Comparison of ENCODE assay signal across 8 cellular contexts in genomic region chr17:63696381-63696961, GRCh38. TPM values are rescaled to one million over a fixed set of nuclear protein-coding genes. Genes with fewer than 3 reads are reported as not detected.
A peak's percentile ranks its signal among the peaks of the same experiment; 100 is the strongest.
DNase-seq lines count a peak whose midpoint lies in the region; ATAC-seq, FAIRE-seq and TF ChIP-seq lines count a peak whose summit lies in the region.

No MANE protein-coding gene starts in this region.

- TF ChIP-seq CTCF in GM12875 (IDR thresholded peaks at IDR 0.05; ENCODE audit: borderline replicate concordance, insufficient read depth, low read depth, low read length) (peak; percentile 55; the same call in 1 of the 2 replicates), brain microvascular endothelial cell (IDR thresholded peaks at IDR 0.05; ENCODE audit: low read depth, low read length, missing control alignments) (peak; percentile 62)

- FAIRE-seq in RCC 7860 (lab: Jason Lieb, UNC) = no peak

- H3K27me3 ChIP-seq in brain microvascular endothelial cell (replicated peaks) (no peaks in the 10 kb centered on the region), mesenchymal stem cell (ENCODE audit: control insufficient read depth in 1 of 2, insufficient read depth in 1 of 2, low read length in 2 of 2) (no peaks in the 10 kb centered on the region)

- H3K4me3 ChIP-seq in GM12875 (ENCODE audit: low read depth, low read length) (peak overlapping the region; percentile 91), brain microvascular endothelial cell (ENCODE audit: low read depth, low read length) (no peak overlapping the region), mesenchymal stem cell (ENCODE audit: insufficient read depth in 1 of 2, low read depth in 1 of 2, low read length in 2 of 2) (no peak overlapping the region)

- no peak overlapping the region for H2BK120ac ChIP-seq in mesenchymal stem cell (ENCODE audit: low read depth, low read length)

- in situ Hi-C loops in brain microvascular endothelial cell (cut with HindIII; ENCODE audit: low pct_ligation_motif_present, low sequenced_read_pairs) = no loop called here

- H3K9me3 ChIP-seq in mesenchymal stem cell (ENCODE audit: control insufficient read depth, low read length) = no peaks in the 10 kb centered on the region

- no peak overlapping the region for H3K14ac ChIP-seq in mesenchymal stem cell (ENCODE audit: low read length in 2 of 2)

- ATAC-seq in GM19455 (IDR thresholded peaks at IDR 0.05; ENCODE audit: unreplicated experiment) (no peak), HG03097 (IDR thresholded peaks at IDR 0.05; ENCODE audit: low FRiP score, unreplicated experiment) (no peak)

- H4K91ac ChIP-seq in mesenchymal stem cell (ENCODE audit: low read length) = no peak overlapping the region

- peaks cover 9% of the 10 kb centered on the region for H3K36me3 ChIP-seq in brain microvascular endothelial cell (replicated peaks)
- peaks cover 33 to 64% of the 10 kb centered on the region in 2 experiments for H3K36me3 ChIP-seq in mesenchymal stem cell (ENCODE audit: control insufficient read depth in 1 of 2, insufficient read depth in 2 of 2, low read depth in 1 of 2, low read length in 2 of 2)

- no peak overlapping the region for H3K23ac ChIP-seq in mesenchymal stem cell (ENCODE audit: low read length in 2 of 2)

- no peak overlapping the region for H2AFZ ChIP-seq in mesenchymal stem cell (ENCODE audit: low read depth, low read length)

- DNase-seq in AG08395 (ENCODE audit: low spot score) (peak; percentile 52), RCC 7860 (ENCODE audit: low spot score) (peak; percentile 21), brain microvascular endothelial cell (no peak), mesenchymal stem cell (peak; percentile 47), epidermal melanocyte (ENCODE audit: insufficient read length, low spot score) (no peak)

- H3K4ac ChIP-seq in mesenchymal stem cell (ENCODE audit: low read depth in 1 of 2, low read length in 2 of 2) = no peak overlapping the region

- H2AK5ac ChIP-seq in mesenchymal stem cell (ENCODE audit: low read length, severe bottlenecking) = no peak overlapping the region

- no peak overlapping the region for H2BK15ac ChIP-seq in mesenchymal stem cell (ENCODE audit: low read depth, poor library complexity, severe bottlenecking)

- no peak overlapping the region for H3K18ac ChIP-seq in mesenchymal stem cell (ENCODE audit: low read depth in 1 of 2, low read length in 2 of 2)

- H3K9ac ChIP-seq in mesenchymal stem cell (ENCODE audit: low read length) = no peak overlapping the region

- H4K8ac ChIP-seq in mesenchymal stem cell (ENCODE audit: low read length) = no peak overlapping the region

- no peak overlapping the region for H3K4me2 ChIP-seq in mesenchymal stem cell (ENCODE audit: low read length, poor library complexity, severe bottlenecking)

- H2BK12ac ChIP-seq in mesenchymal stem cell (ENCODE audit: low read length in 2 of 2) = no peak overlapping the region

- no peak overlapping the region for H3K27ac ChIP-seq in brain microvascular endothelial cell
- no peak overlapping the region for H3K27ac ChIP-seq in mesenchymal stem cell (ENCODE audit: low read length, poor library complexity, severe bottlenecking)

- WGBS in mesenchymal stem cell = 79% methylated on average over 9 of the region's 9 CpGs

- no peak overlapping the region for H2BK5ac ChIP-seq in mesenchymal stem cell (ENCODE audit: low read depth, low read length, poor library complexity, severe bottlenecking)

- H3K4me1 ChIP-seq in mesenchymal stem cell (ENCODE audit: control insufficient read depth, insufficient read depth, low read depth, low read length) = peaks cover 42% of the 10 kb centered on the region

- H3K79me1 ChIP-seq in mesenchymal stem cell (replicated peaks; ENCODE audit: low read length, poor library complexity, severe bottlenecking) = peaks cover 8% of the 10 kb centered on the region

RNA-seq across cellular contexts. Expression of gene LIMD2, which starts 3.5 kb away (rescaled TPM):
- polyA plus RNA-seq in mesenchymal stem cell (2013, experiment 1 of 2) = 34.6 TPM
- 32.7 TPM for polyA plus RNA-seq in mesenchymal stem cell (2013, experiment 2 of 2)

RNA-seq across cellular contexts. Expression of gene STRADA, which starts 45.1 kb away (rescaled TPM):
- polyA plus RNA-seq in mesenchymal stem cell (2013, experiment 1 of 2) = 17.3 TPM
- 16.9 TPM for polyA plus RNA-seq in mesenchymal stem cell (2013, experiment 2 of 2)

Comparison
In these comparisons a context has a peak if more than half of its experiments do, and no peak if none do; other contexts are left out.
1. DNase-seq: peak in AG08395 (single experiment), RCC 7860 (single experiment) and mesenchymal stem cell (single experiment); none in brain microvascular endothelial cell (single experiment) and epidermal melanocyte (single experiment).